In the genomic region with DNA sequence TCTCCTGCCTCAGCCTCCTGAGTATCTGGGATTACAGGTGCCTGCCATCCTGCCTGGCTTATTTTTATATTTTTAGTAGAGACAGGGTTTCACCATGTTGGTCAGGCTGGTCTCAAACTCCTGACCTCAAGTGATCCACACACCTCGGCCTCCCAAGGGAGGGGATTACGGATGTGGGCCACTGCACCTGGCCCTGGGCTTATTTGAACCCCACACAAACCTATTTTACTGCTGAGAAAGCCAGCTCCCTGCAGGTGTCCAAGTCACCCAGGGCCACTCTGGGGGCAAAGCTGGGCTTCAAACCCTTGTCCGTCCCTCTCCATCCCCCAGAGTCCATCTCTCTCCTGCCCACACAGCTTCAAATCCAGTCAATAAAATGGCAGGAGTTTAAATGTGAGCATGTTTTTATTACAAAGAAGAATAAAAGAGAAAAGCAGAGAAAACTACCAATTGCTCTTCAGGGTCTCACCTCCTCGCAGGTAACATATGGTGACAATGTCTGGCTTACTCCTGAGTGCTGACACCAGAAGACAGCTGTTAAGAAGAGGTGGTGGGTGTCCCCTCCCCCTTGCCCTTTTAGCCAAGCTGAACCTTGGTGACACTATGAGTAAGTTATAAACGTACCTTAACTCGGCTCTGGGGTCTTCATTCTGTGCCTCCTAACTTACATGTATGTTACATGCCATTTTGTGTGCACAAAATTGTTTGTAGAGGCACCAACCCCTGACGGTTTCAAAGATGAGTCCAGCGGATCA, we compare ENCODE assay signal across 18 cellular contexts. TPM values are rescaled to one million over a fixed set of nuclear protein-coding genes. Genes with fewer than 3 reads are reported as not detected.
DNase-seq lines count a peak whose midpoint lies in the region; ATAC-seq lines count a peak whose summit lies in the region.
"Had no signal": no experiment of that assay in that cellular context is flagged by ENCODE, and none has a peak within 500 bp of the region (broad histone marks: within the 10 kb centered on the region; RNA-seq: fewer than 3 reads in every experiment).

No MANE protein-coding gene starts in this region.

- no peaks in the 10 kb centered on the region for H3K27me3 Mint-ChIP-seq in activated naive CD8-positive, alpha-beta T cell
- H3K27me3 Mint-ChIP-seq in activated naive CD8-positive, alpha-beta T cell treated with anti-CD3 and anti-CD28 coated beads, Interleukin-2, amount 50 U/mL, for 24 hours, result no peaks in the 10 kb centered on the region
- H3K27me3 Mint-ChIP-seq in effector memory CD8-positive, alpha-beta T cell, result no peaks in the 10 kb centered on the region
- H3K27me3 Mint-ChIP-seq: activated naive CD4-positive, alpha-beta T cell treated with anti-CD3 and anti-CD28 coated beads, Interleukin-2, amount 50 U/mL, for 24 hours had no signal

- H3K36me3 Mint-ChIP-seq in activated naive CD8-positive, alpha-beta T cell, result no peaks in the 10 kb centered on the region
- H3K36me3 Mint-ChIP-seq in activated naive CD8-positive, alpha-beta T cell treated with anti-CD3 and anti-CD28 coated beads, Interleukin-2, amount 50 U/mL, for 24 hours (ENCODE audit: low read depth), result no peaks in the 10 kb centered on the region
- no peaks in the 10 kb centered on the region for H3K36me3 Mint-ChIP-seq in effector memory CD8-positive, alpha-beta T cell (ENCODE audit: insufficient read depth)
- H3K36me3 Mint-ChIP-seq: activated naive CD4-positive, alpha-beta T cell treated with anti-CD3 and anti-CD28 coated beads, Interleukin-2, amount 50 U/mL, for 24 hours; CD8-positive, alpha-beta T cell; immature natural killer cell; mesothelial cell of epicardium had no signal

- no peak for ATAC-seq in activated naive CD8-positive, alpha-beta T cell treated with anti-CD3 and anti-CD28 coated beads, Interleukin-2, amount 50 U/mL, for 24 hours
- ATAC-seq in effector memory CD8-positive, alpha-beta T cell (replicated peaks), result no peak
- no peak for ATAC-seq in GM19452 (IDR thresholded peaks at IDR 0.05; ENCODE audit: unreplicated experiment)
- ATAC-seq: Right ventricle myocardium inferior had no signal

- peak overlapping the region; percentile 91 for H3K27ac Mint-ChIP-seq in activated naive CD8-positive, alpha-beta T cell
- no peak overlapping the region for H3K27ac Mint-ChIP-seq in activated naive CD8-positive, alpha-beta T cell treated with anti-CD3 and anti-CD28 coated beads, Interleukin-2, amount 50 U/mL, for 24 hours
- peak overlapping the region; percentile 49 to 72 for H3K27ac Mint-ChIP-seq in effector memory CD8-positive, alpha-beta T cell
- H3K27ac Mint-ChIP-seq: mesothelial cell of epicardium had no signal

- no peaks in the 10 kb centered on the region for H3K9me3 Mint-ChIP-seq in activated naive CD8-positive, alpha-beta T cell (ENCODE audit: low read depth)
- H3K9me3 Mint-ChIP-seq in activated naive CD8-positive, alpha-beta T cell treated with anti-CD3 and anti-CD28 coated beads, Interleukin-2, amount 50 U/mL, for 24 hours, result no peaks in the 10 kb centered on the region
- no peaks in the 10 kb centered on the region for H3K9me3 Mint-ChIP-seq in effector memory CD8-positive, alpha-beta T cell
- H3K9me3 Mint-ChIP-seq: activated naive CD4-positive, alpha-beta T cell treated with anti-CD3 and anti-CD28 coated beads, Interleukin-2, amount 50 U/mL, for 24 hours; CD8-positive, alpha-beta T cell; immature natural killer cell; mesothelial cell of epicardium; nephron had no signal

- H3K4me1 Mint-ChIP-seq in activated naive CD8-positive, alpha-beta T cell (ENCODE audit: low read depth), result peaks cover 37% of the 10 kb centered on the region
- peaks cover 47% of the 10 kb centered on the region for H3K4me1 Mint-ChIP-seq in activated naive CD8-positive, alpha-beta T cell treated with anti-CD3 and anti-CD28 coated beads, Interleukin-2, amount 50 U/mL, for 24 hours
- H3K4me1 Mint-ChIP-seq in effector memory CD8-positive, alpha-beta T cell (ENCODE audit: low read depth in 2 of 2), result peaks cover 9 to 17% of the 10 kb centered on the region in 2 donors
- H3K4me1 Mint-ChIP-seq: immature natural killer cell, mesothelial cell of epicardium, nephron had no signal

- DNase-seq in activated naive CD8-positive, alpha-beta T cell treated with anti-CD3 and anti-CD28 coated beads, Interleukin-2, amount 50 U/mL, for 24 hours, result no peak
- DNase-seq in NCI-H2171 treated with DMSO at 0.1 percent for 48 hours (lab: John Stamatoyannopoulos, UW) (peak; percentile 69), ureter (ENCODE audit: low spot score) (peak; percentile 9), NCI-H526 treated with DMSO at 0.1 percent for 48 hours (lab: John Stamatoyannopoulos, UW) (no peak)
- no peak for DNase-seq in effector memory CD8-positive, alpha-beta T cell
- DNase-seq: DMS153, NCI-H187, NCI-H774, OCI-M1, right lobe of liver had no signal

- peak overlapping the region; percentile 56 for H3K4me3 Mint-ChIP-seq in activated naive CD8-positive, alpha-beta T cell
- no peak overlapping the region for H3K4me3 Mint-ChIP-seq in activated naive CD8-positive, alpha-beta T cell treated with anti-CD3 and anti-CD28 coated beads, Interleukin-2, amount 50 U/mL, for 24 hours
- H3K4me3 Mint-ChIP-seq in effector memory CD8-positive, alpha-beta T cell, result no peak overlapping the region
- H3K4me3 Mint-ChIP-seq: CD8-positive, alpha-beta T cell; immature natural killer cell; mesothelial cell of epicardium; nephron had no signal

RNA-seq across cellular contexts. Expression of a gene that starts 45.4 kb away (rescaled TPM):
- total RNA-seq in ureter, result 11.9 TPM

RNA-seq across cellular contexts. Expression of a gene that starts 55.7 kb away (rescaled TPM):
- 23.9 TPM for total RNA-seq in ureter

Comparison
In these comparisons a context has a peak if more than half of its experiments do, and no peak if none do; other contexts are left out.
1. DNase-seq: peak in NCI-H2171 treated with DMSO at 0.1 percent for 48 hours (single experiment) and ureter (single experiment); none in activated naive CD8-positive, alpha-beta T cell treated with anti-CD3 and anti-CD28 coated beads, Interleukin-2, amount 50 U/mL, for 24 hours (single experiment), effector memory CD8-positive, alpha-beta T cell (0 of 3) and NCI-H526 treated with DMSO at 0.1 percent for 48 hours (single experiment).